Comparison of ENCODE assay signal across 1 cellular context in genomic region chr10:71708301-71708703, GRCh38.
TF ChIP-seq lines count a peak whose summit lies in the region.

No MANE protein-coding gene starts in this region.

TF ChIP-seq in GM12878, 131 proteins besides CTCF, POLR2A, EP300 and RAD21 (continued from another document):
- TF ChIP-seq LARP7 (IDR thresholded peaks at IDR 0.05): peak; percentile 11; the same call in 1 of the 2 replicates
- no peak for TF ChIP-seq CHD4 (IDR thresholded peaks at IDR 0.05)
- 0 out of 2 replicates have a peak, but pooled peaks have one; percentile 52 for TF ChIP-seq SMARCA5 (IDR thresholded peaks at IDR 0.05)
- TF ChIP-seq RUNX3 (IDR thresholded peaks at IDR 0.05; ENCODE audit: low read length): peak; percentile 75
